ENCODE assay signal across 2 cellular contexts in the genomic region with DNA sequence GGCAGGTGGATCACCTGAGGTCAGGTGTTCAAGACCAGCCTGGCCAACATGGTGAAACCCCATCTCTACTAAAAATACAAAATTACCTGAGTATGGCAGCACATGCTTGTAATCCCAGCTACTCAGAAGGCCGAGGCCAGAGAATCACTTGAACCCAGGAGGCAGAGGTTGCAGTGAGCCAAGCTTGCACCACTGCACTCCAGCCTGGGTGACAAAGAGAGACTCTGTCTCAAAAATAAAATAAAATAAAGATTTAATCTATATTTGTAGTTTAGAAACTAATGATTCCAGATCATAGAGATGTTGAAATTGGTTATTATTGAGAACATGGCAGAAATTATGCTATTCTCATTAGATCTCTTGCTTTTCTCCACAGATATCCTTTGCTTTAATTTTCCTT. TPM values are rescaled to one million over a fixed set of nuclear protein-coding genes. Genes with fewer than 3 reads are reported as not detected.
"Had no signal": no experiment of that assay in that cellular context is flagged by ENCODE, and none has a peak within 500 bp of the region (broad histone marks: within the 10 kb centered on the region; RNA-seq: fewer than 3 reads in every experiment).

A gene (plus strand): TSS at position 301 of the 400 bp plus-strand sequence.

RNA-seq across cellular contexts. Expression of the gene that starts here (rescaled TPM):
- total RNA-seq: G401, GM12878 had no signal
- polyA plus RNA-seq: GM12878 had no signal
